In the genomic region with DNA sequence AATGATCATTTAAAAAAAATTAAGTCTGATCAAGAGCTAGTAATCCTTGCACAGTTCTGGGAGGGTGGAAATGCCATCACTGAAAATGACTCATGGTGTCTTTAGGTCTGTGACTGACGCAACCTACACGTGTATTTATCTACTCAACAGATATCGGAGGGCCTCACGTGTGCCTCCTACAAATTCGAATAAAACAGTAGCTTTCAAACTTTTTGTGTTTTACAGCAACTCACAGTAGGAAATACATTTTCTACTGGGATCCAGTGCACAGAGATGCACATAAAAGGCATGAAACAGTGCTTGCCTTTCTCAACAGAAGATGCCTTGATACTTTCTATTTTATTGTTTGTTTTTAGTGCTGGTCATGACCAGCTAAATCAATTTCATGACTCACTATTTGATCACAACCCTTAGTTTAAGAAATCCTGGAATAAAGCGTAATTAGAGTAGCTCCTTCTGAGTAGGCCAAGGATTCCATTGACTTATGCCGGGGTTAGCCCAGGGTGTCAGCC, we compare ENCODE assay signal across 11 cellular contexts.
DNase-seq lines count a peak whose midpoint lies in the region; ATAC-seq and TF ChIP-seq lines count a peak whose summit lies in the region.
"Had no signal": no experiment of that assay in that cellular context is flagged by ENCODE, and none has a peak within 500 bp of the region (broad histone marks: within the 10 kb centered on the region; RNA-seq: fewer than 3 reads in every experiment).

No MANE protein-coding gene starts in this region.

- H3K4me1 ChIP-seq in breast epithelium = no peaks in the 10 kb centered on the region
- H3K4me1 ChIP-seq in foreskin keratinocyte = peaks cover 13% of the 10 kb centered on the region
- no peaks in the 10 kb centered on the region for H3K4me1 ChIP-seq in tibial artery

- peak; percentile 91 for DNase-seq in MCF 10A (ENCODE audit: unreplicated experiment)
- no peak for DNase-seq in breast epithelium (ENCODE audit: low spot score in 2 of 2)
- DNase-seq in T1000 (lab: John Stamatoyannopoulos, UW) = peak; percentile 49
- DNase-seq in foreskin keratinocyte = peak; percentile 84 to 90
- no peak for DNase-seq in tibial artery
- no peak for DNase-seq in NCI-H524 treated with DMSO at 0.1 percent for 48 hours (lab: John Stamatoyannopoulos, UW)
- DNase-seq in activated CD8-positive, alpha-beta memory T cell treated with anti-CD3 and anti-CD28 coated beads, Interleukin-2, amount 50 U/mL, for 4 hours = no peak
- DNase-seq: NCI-H146; stimulated activated CD4-positive, alpha-beta T cell treated with anti-CD3 and anti-CD28 coated beads, Interleukin-15, amount 100 ng/mL, for 24 hours had no signal

- no TSS peak for BruUV-seq in MCF 10A (replicated peaks; lab: Mats Ljungman, UMichigan)

- H3K36me3 ChIP-seq in breast epithelium (no peaks in the 10 kb centered on the region), tibial artery (peaks cover 0 to 4% (median 0%) of the 10 kb centered on the region in 3 donors)
- H3K36me3 ChIP-seq: tibial nerve had no signal

- H3K9me3 ChIP-seq in breast epithelium = no peaks in the 10 kb centered on the region
- H3K9me3 ChIP-seq in tibial artery = no peaks in the 10 kb centered on the region
- H3K9me3 ChIP-seq: tibial nerve had no signal

- no peak overlapping the region for H3K4me3 ChIP-seq in breast epithelium
- no peak overlapping the region for H3K4me3 ChIP-seq in tibial artery
- H3K4me3 ChIP-seq: tibial nerve had no signal

- intact Hi-C loops in MCF 10A (cut with micrococcal nuclease) = loop anchor here (1.0 kb wide), 1 partner anchor 233 kb away; no protein-coding TSS in a partner anchor
- intact Hi-C loops in breast epithelium (cut with DNase I; ENCODE audit: low total_unique reads) = no loop called here
- intact Hi-C loops in tibial artery (cut with DNase I; ENCODE audit: low total_unique reads) = no loop called here

- peaks cover 24% of the 10 kb centered on the region for H3K4me1 Mint-ChIP-seq in MCF 10A (ENCODE audit: insufficient read depth, unreplicated experiment)

- peak overlapping the region; percentile 88 for H3K27ac Mint-ChIP-seq in MCF 10A (ENCODE audit: low read depth, unreplicated experiment)

- H3K27ac ChIP-seq in breast epithelium (peak overlapping the region in 1 of 2 donors; percentile 35), foreskin keratinocyte (peak overlapping the region; percentile 91), tibial artery (no peak overlapping the region)

- TF ChIP-seq CTCF in MCF 10A (IDR thresholded peaks at IDR 0.05; ENCODE audit: unreplicated experiment) (no peak), breast epithelium (IDR thresholded peaks at IDR 0.05) (no peak), foreskin keratinocyte (conservative IDR thresholded peaks at IDR 0.05) (no peak), tibial artery (IDR thresholded peaks at IDR 0.05) (no peak)

- H3K4me3 Mint-ChIP-seq in MCF 10A (ENCODE audit: unreplicated experiment) = peak overlapping the region; percentile 58

- peak; percentile 95 for ATAC-seq in foreskin keratinocyte
- ATAC-seq in GM21447 (IDR thresholded peaks at IDR 0.05; ENCODE audit: unreplicated experiment) = no peak

- H3K9me3 Mint-ChIP-seq in MCF 10A (ENCODE audit: unreplicated experiment) = no peaks in the 10 kb centered on the region

- CTCF ChIA-PET in MCF 10A (lab: Yijun Ruan, JAX) = interaction anchor here (0.6 to 2.4 kb wide), 12 partner anchors 11 to 1926 kb away, joined by 3 to 8 read pairs (median 4); no protein-coding TSS in a partner anchor

- H3K27me3 ChIP-seq in breast epithelium (no peaks in the 10 kb centered on the region), foreskin keratinocyte (no peaks in the 10 kb centered on the region), tibial artery (no peaks in the 10 kb centered on the region)
- H3K27me3 ChIP-seq: tibial nerve had no signal

- POLR2A ChIA-PET in MCF 10A (lab: Yijun Ruan, JAX) = interaction anchor here (0.5 to 2.1 kb wide), 14 partner anchors 8 to 698 kb away, joined by 3 to 19 read pairs (median 3); a partner anchor contains a TSS

- no peak for TF ChIP-seq POLR2A in breast epithelium (IDR thresholded peaks at IDR 0.05)

- H3K27me3 Mint-ChIP-seq in MCF 10A (ENCODE audit: insufficient read depth, unreplicated experiment) = no peaks in the 10 kb centered on the region

- H3K36me3 Mint-ChIP-seq in MCF 10A (ENCODE audit: insufficient read depth, unreplicated experiment) = peaks cover 10% of the 10 kb centered on the region

Comparison
In these comparisons a context has a peak if more than half of its experiments do, and no peak if none do; other contexts are left out.
1. DNase-seq: peak in MCF 10A (single experiment), T1000 (single experiment) and foreskin keratinocyte (2 of 2); none in breast epithelium (0 of 2), tibial artery (0 of 2), NCI-H524 treated with DMSO at 0.1 percent for 48 hours (single experiment) and activated CD8-positive, alpha-beta memory T cell treated with anti-CD3 and anti-CD28 coated beads, Interleukin-2, amount 50 U/mL, for 4 hours (single experiment).